ENCODE assay signal across 22 cellular contexts in the genomic region with DNA sequence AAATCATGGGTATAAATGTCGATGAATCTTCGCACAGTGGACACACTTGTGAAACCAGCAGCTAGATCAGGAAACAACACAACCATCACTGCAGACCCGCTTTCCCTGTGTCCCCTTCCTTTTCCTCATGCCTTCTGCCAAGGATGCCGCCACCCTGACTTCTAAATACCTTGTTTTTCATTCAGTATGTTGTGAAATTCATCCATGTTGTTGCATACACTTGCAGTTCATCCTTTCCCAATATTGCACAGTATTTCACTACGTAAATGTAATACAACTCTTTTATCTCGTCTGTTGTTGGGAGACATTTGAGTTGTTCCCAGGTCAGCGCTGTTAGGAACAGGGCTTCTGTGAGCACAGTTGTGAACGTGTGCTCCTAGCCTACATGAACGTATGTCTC. TPM values are rescaled to one million over a fixed set of nuclear protein-coding genes. Genes with fewer than 3 reads are reported as not detected.
DNase-seq lines count a peak whose midpoint lies in the region; TF ChIP-seq lines count a peak whose summit lies in the region.
"Had no signal": no experiment of that assay in that cellular context is flagged by ENCODE, and none has a peak within 500 bp of the region (broad histone marks: within the 10 kb centered on the region; RNA-seq: fewer than 3 reads in every experiment).

No MANE protein-coding gene starts in this region.

- H3K27ac Mint-ChIP-seq in CD14-positive monocyte (peak overlapping the region; percentile 94 to 99 (median 98)), mesothelial cell of epicardium (peak overlapping the region; percentile 67)
- H3K27ac Mint-ChIP-seq: activated CD8-positive, alpha-beta T cell treated with anti-CD3 and anti-CD28 coated beads, Interleukin-2, amount 10 ng/mL, durations not matched to agents 7 days and 5 days; activated naive CD4-positive, alpha-beta T cell treated with anti-CD3 and anti-CD28 coated beads, Interleukin-2, amount 50 U/mL, for 24 hours; CD8-positive, alpha-beta T cell; naive thymus-derived CD8-positive, alpha-beta T cell; WTC11 had no signal

- no peaks in the 10 kb centered on the region for H3K27me3 ChIP-seq in BLaER1 treated with 17β-estradiol and CSF1 and Interleukin-3, amounts not matched to agents 10 nM and 100 nM
- H3K27me3 ChIP-seq in colonic mucosa = no peaks in the 10 kb centered on the region
- H3K27me3 ChIP-seq: gastrocnemius medialis, MG63, testis had no signal

- H4K20me1 ChIP-seq in BLaER1 treated with 17β-estradiol and CSF1 and Interleukin-3, amounts not matched to agents 10 nM and 100 nM = no peaks in the 10 kb centered on the region

- H3K36me3 Mint-ChIP-seq in CD14-positive monocyte (peaks cover 3% of the 10 kb centered on the region in 2 donors), mesothelial cell of epicardium (no peaks in the 10 kb centered on the region)
- H3K36me3 Mint-ChIP-seq: CD8-positive, alpha-beta T cell had no signal

- peaks cover 0 to 5% (median 3%) of the 10 kb centered on the region in 7 donors for H3K9me3 Mint-ChIP-seq in CD14-positive monocyte
- peaks cover 4% of the 10 kb centered on the region for H3K9me3 Mint-ChIP-seq in mesothelial cell of epicardium

- no peak for TF ChIP-seq CTCF in CD14-positive monocyte (IDR thresholded peaks at IDR 0.05)
- no peak for TF ChIP-seq CTCF in colonic mucosa (IDR thresholded peaks at IDR 0.05)
- TF ChIP-seq CTCF in mesothelial cell of epicardium (IDR thresholded peaks at IDR 0.05; ENCODE audit: unreplicated experiment) = no peak
- no peak for TF ChIP-seq CTCF in RWPE1 (conservative IDR thresholded peaks at IDR 0.05; ENCODE audit: low read depth)

- H3K27me3 Mint-ChIP-seq in CD14-positive monocyte (ENCODE audit: low read depth in 3 of 3) = peaks cover 0 to 4% (median 0%) of the 10 kb centered on the region in 3 donors
- H3K27me3 Mint-ChIP-seq in mesothelial cell of epicardium (ENCODE audit: low read depth) = no peaks in the 10 kb centered on the region
- H3K27me3 Mint-ChIP-seq: activated naive CD4-positive, alpha-beta T cell treated with anti-CD3 and anti-CD28 coated beads, Interleukin-2, amount 50 U/mL, for 24 hours had no signal

- intact Hi-C loops in CD14-positive monocyte (cut with micrococcal nuclease) = loop anchor here in 1 of 2 donors (5.0 kb wide), 1 partner anchor 38 kb away; a partner anchor contains a TSS
- intact Hi-C loops in colonic mucosa (cut with DNase I) = no loop called here

- DNase-seq in CD14-positive monocyte (ENCODE audit: low spot score) (no peak), colonic mucosa (no peak), mesothelial cell of epicardium (ENCODE audit: low spot score in 2 of 2, unreplicated experiment in 2 of 2) (no peak), T-helper 9 cell (no peak), NCI-H1436 (lab: John Stamatoyannopoulos, UW) (no peak), RWPE1 (ENCODE audit: low spot score) (no peak)
- DNase-seq: activated CD8-positive, alpha-beta T cell treated with anti-CD3 and anti-CD28 coated beads, Interleukin-2, amount 10 ng/mL, durations not matched to agents 7 days and 5 days; CD8-positive, alpha-beta T cell; DMS153; effector CD4-positive, alpha-beta T cell; gastrocnemius medialis; H7; MG63; naive thymus-derived CD8-positive, alpha-beta T cell; NCI-H1694; NCI-H2171; NCI-H526; testis had no signal

- POLR2A ChIA-PET in RWPE1 (lab: Yijun Ruan, JAX; ENCODE audit: low non-redundant PET) = no interaction called here

- peak overlapping the region; percentile 2 to 80 for H3K4me3 Mint-ChIP-seq in CD14-positive monocyte
- H3K4me3 Mint-ChIP-seq in mesothelial cell of epicardium = no peak overlapping the region
- H3K4me3 Mint-ChIP-seq: activated CD8-positive, alpha-beta T cell treated with anti-CD3 and anti-CD28 coated beads, Interleukin-2, amount 10 ng/mL, durations not matched to agents 7 days and 5 days; activated naive CD4-positive, alpha-beta T cell treated with anti-CD3 and anti-CD28 coated beads, Interleukin-2, amount 50 U/mL, for 24 hours; CD8-positive, alpha-beta T cell; naive thymus-derived CD8-positive, alpha-beta T cell; WTC11 had no signal

- H3K4me1 Mint-ChIP-seq in CD14-positive monocyte (peaks cover 46% of the 10 kb centered on the region), mesothelial cell of epicardium (peaks cover 21% of the 10 kb centered on the region)

- CTCF ChIA-PET in RWPE1 (lab: Yijun Ruan, JAX) = no interaction called here

- peak overlapping the region in 3 of 11 experiments; percentile 78 to 85 (median 80); a peak in 5 of 22 replicates for H3K9ac ChIP-seq in BLaER1 treated with 17β-estradiol and CSF1 and Interleukin-3, amounts not matched to agents 10 nM and 100 nM
- H3K9ac ChIP-seq in colonic mucosa (ENCODE audit: low read depth in 2 of 2, low read length in 2 of 2) = no peak overlapping the region
- H3K9ac ChIP-seq: parathyroid adenoma had no signal

- peak overlapping the region in 5 of 11 experiments; percentile 83 to 96 (median 93); a peak in 10 of 22 replicates for H3K27ac ChIP-seq in BLaER1 treated with 17β-estradiol and CSF1 and Interleukin-3, amounts not matched to agents 10 nM and 100 nM
- H3K27ac ChIP-seq in colonic mucosa = peak overlapping the region; percentile 6
- no peak overlapping the region for H3K27ac ChIP-seq in RWPE1
- H3K27ac ChIP-seq: testis had no signal

- peaks cover 0 to 96% (median 37%) of the 10 kb centered on the region in 10 experiments; a peak in 17 of 20 replicates for H3K4me1 ChIP-seq in BLaER1 treated with 17β-estradiol and CSF1 and Interleukin-3, amounts not matched to agents 10 nM and 100 nM
- no peaks in the 10 kb centered on the region for H3K4me1 ChIP-seq in colonic mucosa
- H3K4me1 ChIP-seq: parathyroid adenoma, testis had no signal

- no peak overlapping the region for H3K4me3 ChIP-seq in BLaER1 treated with 17β-estradiol and CSF1 and Interleukin-3, amounts not matched to agents 10 nM and 100 nM
- H3K4me3 ChIP-seq in colonic mucosa = no peak overlapping the region
- H3K4me3 ChIP-seq: gastrocnemius medialis, MG63, testis had no signal

- H3K4me2 ChIP-seq in BLaER1 treated with 17β-estradiol and CSF1 and Interleukin-3, amounts not matched to agents 10 nM and 100 nM = peak overlapping the region in 6 of 11 experiments; percentile 60 to 87 (median 87); a peak in 11 of 22 replicates

- peaks cover 0 to 9% (median 0%) of the 10 kb centered on the region in 11 experiments; a peak in 5 of 22 replicates for H3K9me3 ChIP-seq in BLaER1 treated with 17β-estradiol and CSF1 and Interleukin-3, amounts not matched to agents 10 nM and 100 nM (replicated peaks in 1 of 11)
- no peaks in the 10 kb centered on the region for H3K9me3 ChIP-seq in colonic mucosa
- H3K9me3 ChIP-seq: gastrocnemius medialis, testis had no signal

- H3K36me3 ChIP-seq in BLaER1 treated with 17β-estradiol and CSF1 and Interleukin-3, amounts not matched to agents 10 nM and 100 nM = no peaks in the 10 kb centered on the region
- H3K36me3 ChIP-seq in colonic mucosa = no peaks in the 10 kb centered on the region
- H3K36me3 ChIP-seq: gastrocnemius medialis, MG63 had no signal

RNA-seq across cellular contexts. Expression of a gene that starts 24.2 kb away (rescaled TPM):
- polyA plus RNA-seq in CD14-positive monocyte = 1 to 10 TPM; 2.6 to 3.4 TPM
- total RNA-seq in colonic mucosa (10 to 100 TPM; 28.5 to 33.3 TPM), mesothelial cell of epicardium (12.3 to 13.3 TPM (median 13.0 TPM) in 3 replicates)

RNA-seq across cellular contexts. Expression of a gene that starts 35.3 kb away (rescaled TPM):
- 10 to 100 TPM; 13.1 to 15.7 TPM for polyA plus RNA-seq in CD14-positive monocyte
- total RNA-seq in colonic mucosa (10 to 100 TPM; 20.4 to 26.1 TPM), mesothelial cell of epicardium (33.6 to 35.2 TPM (median 34.9 TPM) in 3 replicates)
